Comparison of ENCODE assay signal across 1 cellular context in the genomic region with DNA sequence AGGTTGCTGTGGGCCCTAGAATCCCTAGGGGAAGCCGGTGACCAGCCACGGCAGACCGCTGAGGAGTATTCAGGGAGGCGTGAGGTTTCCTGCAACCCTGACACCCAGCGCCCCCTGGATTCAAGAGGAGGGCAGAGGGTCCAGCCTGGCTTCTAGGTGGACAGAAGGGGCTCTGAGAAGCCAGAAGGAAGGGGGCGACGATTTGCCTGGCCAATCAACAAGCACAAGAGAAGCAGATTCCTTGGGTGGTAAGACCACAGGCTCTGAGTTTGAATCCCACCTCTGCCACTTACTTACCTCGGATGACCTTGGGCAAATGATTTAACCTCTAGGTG.
TF ChIP-seq lines count a peak whose summit lies in the region.

No MANE protein-coding gene starts in this region.

TF ChIP-seq in K562, 482 proteins besides CTCF, POLR2A, EP300 and RAD21:
- no peak for TF ChIP-seq PCBP2 (IDR thresholded peaks at IDR 0.05; ENCODE audit: low read depth, low read length, poor library complexity, severe bottlenecking)
- TF ChIP-seq RBM25 (IDR thresholded peaks at IDR 0.05; ENCODE audit: low read depth, low read length, severe bottlenecking), result no peak
- TF ChIP-seq, protein P1, sequence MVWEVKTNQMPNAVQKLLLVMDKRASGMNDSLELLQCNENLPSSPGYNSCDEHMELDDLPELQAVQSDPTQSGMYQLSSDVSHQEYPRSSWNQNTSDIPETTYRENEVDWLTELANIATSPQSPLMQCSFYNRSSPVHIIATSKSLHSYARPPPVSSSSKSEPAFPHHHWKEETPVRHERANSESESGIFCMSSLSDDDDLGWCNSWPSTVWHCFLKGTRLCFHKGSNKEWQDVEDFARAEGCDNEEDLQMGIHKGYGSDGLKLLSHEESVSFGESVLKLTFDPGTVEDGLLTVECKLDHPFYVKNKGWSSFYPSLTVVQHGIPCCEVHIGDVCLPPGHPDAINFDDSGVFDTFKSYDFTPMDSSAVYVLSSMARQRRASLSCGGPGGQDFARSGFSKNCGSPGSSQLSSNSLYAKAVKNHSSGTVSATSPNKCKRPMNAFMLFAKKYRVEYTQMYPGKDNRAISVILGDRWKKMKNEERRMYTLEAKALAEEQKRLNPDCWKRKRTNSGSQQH (CRISPR knock-in tag; IDR thresholded peaks at IDR 0.05), result no peak
- TF ChIP-seq HDAC2 (IDR thresholded peaks at IDR 0.05), result no peak
- no peak for TF ChIP-seq NCOA6 (IDR thresholded peaks at IDR 0.05)
- TF ChIP-seq L3MBTL2 (IDR thresholded peaks at IDR 0.05), result 0 out of 2 replicates have a peak, but pooled peaks have one; percentile 12
- TF ChIP-seq KDM5B (IDR thresholded peaks at IDR 0.05; ENCODE audit: insufficient replicate concordance, low read depth, low read length), result no peak
- peak; percentile 60 for TF ChIP-seq ESRRA (IDR thresholded peaks at IDR 0.05; ENCODE audit: borderline replicate concordance, low read depth)
- no peak for TF ChIP-seq NFATC3 (IDR thresholded peaks at IDR 0.05)
- TF ChIP-seq RCOR1 (IDR thresholded peaks at IDR 0.05; ENCODE audit: borderline replicate concordance in 1 of 2, low read depth in 2 of 2, low read length in 2 of 2), result 0 out of 4 replicates have a peak, but pooled peaks of 1 of the 2 experiments have one; percentile 0
- TF ChIP-seq NRF1 (conservative IDR thresholded peaks at IDR 0.05 in 1 of 2, IDR thresholded peaks at IDR 0.05 in 1 of 2), result peak; percentile 6 to 46; a peak in 2 of 4 replicates
